In the genomic region with DNA sequence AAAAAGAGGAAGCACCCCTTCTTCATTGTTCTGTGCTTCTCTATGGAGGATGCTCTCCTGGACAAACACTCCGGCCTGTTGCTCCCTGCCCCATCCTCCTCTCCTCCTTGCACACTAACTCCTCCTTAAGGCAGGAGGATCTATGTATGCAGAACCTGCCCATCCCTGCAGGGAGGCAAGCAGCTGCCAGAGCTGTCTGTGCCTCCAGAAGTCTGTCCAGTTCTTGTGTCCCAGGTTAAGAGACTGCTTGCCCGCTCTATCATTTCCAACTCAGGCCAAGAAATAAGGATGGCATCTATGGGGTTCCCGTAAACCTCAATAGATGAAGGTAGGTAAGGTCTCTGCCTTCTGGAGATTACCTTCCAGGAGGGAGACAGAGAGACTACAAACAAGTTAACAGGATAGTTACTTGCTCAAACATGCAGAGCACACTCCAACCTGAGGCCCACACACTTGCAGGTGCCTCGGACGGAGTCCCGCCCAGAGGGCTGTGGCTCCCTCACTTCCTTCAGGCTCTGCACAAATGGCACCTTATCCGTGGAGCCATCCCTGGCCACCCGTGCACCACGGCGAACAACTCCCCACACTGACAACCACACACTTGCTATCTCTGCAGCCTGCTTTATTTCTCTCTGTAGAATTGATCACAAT, we compare ENCODE assay signal across 21 cellular contexts.
"Had no signal": no experiment of that assay in that cellular context is flagged by ENCODE, and none has a peak within 500 bp of the region (broad histone marks: within the 10 kb centered on the region; RNA-seq: fewer than 3 reads in every experiment).

No MANE protein-coding gene starts in this region.

- DNase-seq: activated CD4-positive, alpha-beta T cell treated with anti-CD3 and anti-CD28 coated beads for 4 hours; activated gamma-delta T cell; activated T-cell treated with anti-CD3 and anti-CD28 coated beads, Interleukin-2, amount 50 U/mL, for 4 hours; effector CD4-positive, alpha-beta T cell; immature natural killer cell; mucosa of descending colon; naive thymus-derived CD8-positive, alpha-beta T cell; occipital lobe; psoas muscle; stimulated activated CD4-positive, alpha-beta T cell treated with anti-CD3 and anti-CD28 coated beads, Interleukin-2, amount 100 ng/mL, for 24 hours; stimulated activated naive CD4-positive, alpha-beta T cell; substantia nigra; T1000; trophoblast cell; WERI-Rb-1 had no signal

- ATAC-seq: activated T-cell treated with anti-CD3 and anti-CD28 coated beads, Interleukin-2, amount 50 U/mL, for 4 hours; left colon; mucosa of descending colon; naive thymus-derived CD8-positive, alpha-beta T cell; psoas muscle; sciatic nerve had no signal

- H3K27me3 Mint-ChIP-seq: activated naive CD8-positive, alpha-beta T cell; naive thymus-derived CD8-positive, alpha-beta T cell had no signal

- H3K9me3 Mint-ChIP-seq: activated T-cell treated with anti-CD3 and anti-CD28 coated beads, Interleukin-2, amount 50 U/mL, for 4 hours; immature natural killer cell; naive thymus-derived CD8-positive, alpha-beta T cell had no signal

- H3K9me3 ChIP-seq: breast epithelium, mucosa of descending colon, psoas muscle, SJSA1 had no signal

- H3K4me3 Mint-ChIP-seq: activated naive CD8-positive, alpha-beta T cell; activated T-cell treated with anti-CD3 and anti-CD28 coated beads, Interleukin-2, amount 50 U/mL, for 4 hours; immature natural killer cell had no signal

- H3K27ac Mint-ChIP-seq: activated naive CD8-positive, alpha-beta T cell; immature natural killer cell had no signal

- H3K36me3 ChIP-seq: breast epithelium, WERI-Rb-1 had no signal

- H3K27ac ChIP-seq: breast epithelium, psoas muscle, SJSA1, WERI-Rb-1 had no signal

- H3K27me3 ChIP-seq: breast epithelium, SJSA1 had no signal

- H3K4me3 ChIP-seq: breast epithelium, lung, mucosa of descending colon, psoas muscle, SJSA1 had no signal
